Comparison of ENCODE assay signal across 8 cellular contexts in the genomic region with DNA sequence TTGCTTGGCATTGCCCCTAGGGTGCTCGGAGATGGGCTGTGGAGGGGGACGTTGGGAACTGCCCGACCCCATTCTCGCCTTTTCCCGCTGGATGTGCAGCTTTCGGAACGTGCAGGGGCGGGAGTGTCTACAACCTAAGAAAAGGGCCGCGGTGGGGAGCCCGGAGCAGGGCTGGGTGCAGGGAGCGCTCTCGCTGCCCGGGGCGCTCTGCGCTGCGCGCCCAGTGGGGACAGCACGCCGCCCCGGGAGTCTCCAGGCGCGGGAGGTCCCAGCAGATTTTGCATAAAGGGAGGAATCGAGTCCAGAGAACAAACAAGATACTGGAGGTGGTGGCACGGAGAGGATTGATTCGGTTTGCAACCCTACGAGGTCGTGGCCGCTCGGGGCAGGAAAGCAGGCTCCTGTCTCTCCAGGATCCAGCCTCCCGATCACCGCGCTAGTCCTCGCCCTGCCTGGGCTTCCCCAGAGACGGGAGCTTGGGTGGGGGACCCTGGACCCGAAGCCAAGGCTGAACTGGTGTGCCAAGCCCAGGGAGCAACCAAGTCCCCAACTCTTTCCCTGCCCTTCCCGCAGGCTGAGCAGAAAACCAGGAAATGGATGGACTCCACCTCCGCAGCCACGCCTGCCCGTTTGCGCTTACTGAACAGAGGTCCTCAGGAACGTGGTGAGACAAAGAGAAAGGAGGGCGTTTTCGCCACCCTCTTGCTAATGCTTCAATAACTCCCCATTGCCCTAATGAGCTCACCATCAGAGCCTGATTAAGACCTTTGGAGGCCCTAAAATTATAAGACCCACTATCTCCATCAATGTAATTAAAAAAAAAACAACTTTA. TPM values are rescaled to one million over a fixed set of nuclear protein-coding genes. Genes with fewer than 3 reads are reported as not detected.
DNase-seq lines count a peak whose midpoint lies in the region; ATAC-seq and TF ChIP-seq lines count a peak whose summit lies in the region.

No MANE protein-coding gene starts in this region.

- peak overlapping the region; percentile 48 for H3K4me3 ChIP-seq in HAP-1

- 0 out of 2 replicates have a peak, but pooled peaks cover 4% of the 10 kb centered on the region for H3K9me3 ChIP-seq in HAP-1

- no peaks in the 10 kb centered on the region for H3K27me3 ChIP-seq in HAP-1 (ENCODE audit: low read depth)

- no peaks in the 10 kb centered on the region for H3K36me3 ChIP-seq in HAP-1 (replicated peaks)

- CTCF ChIA-PET in GM10248 (lab: Yijun Ruan, JAX), result no interaction called here

- no peak for TF ChIP-seq CTCF in GM10248 (IDR thresholded peaks at IDR 0.05; ENCODE audit: control extremely low read depth, extremely low read depth, low read depth, missing control alignments)

- ATAC-seq in GM21423 (IDR thresholded peaks at IDR 0.05; ENCODE audit: unreplicated experiment), result no peak

- peaks cover 17% of the 10 kb centered on the region for H3K4me1 ChIP-seq in HAP-1

- POLR2A ChIA-PET in GM10248 (lab: Yijun Ruan, JAX), result no interaction called here

- DNase-seq in ACHN, result peak; percentile 62
- DNase-seq in HAP-1 (ENCODE audit: low spot score in 2 of 2), result peak; percentile 90 to 92
- DNase-seq in NCI-H82 (lab: John Stamatoyannopoulos, UW), result peak; percentile 85
- DNase-seq in ecto neural progenitor cell (ENCODE audit: low spot score), result peak; percentile 79
- peak; percentile 65 to 66 for DNase-seq in lung microvascular endothelial cell (ENCODE audit: low read depth in 2 of 2)
- peak; percentile 66 for DNase-seq in ureter (ENCODE audit: low spot score)
- no peak for DNase-seq in GM10248 (ENCODE audit: extremely low spot score)

- in situ Hi-C loops in ACHN (cut with HindIII; ENCODE audit: low pct_ligation_motif_present, low pct_unique_long_range_greater_than_20kb, low sequenced_read_pairs) (loop anchor here (25.0 kb wide), 1 partner anchor 188 kb away; no protein-coding TSS in a partner anchor), HAP-1 (cut with MboI; ENCODE audit: low sequenced_read_pairs) (no loop called here)

RNA-seq across cellular contexts. Expression of gene NOX5, which starts 59.7 kb away (rescaled TPM):
- under 0.01 TPM in 1 of 2 replicates, not detected in the other for total RNA-seq in lung microvascular endothelial cell
- 0.89 TPM for total RNA-seq in ureter
